In genomic region chr7:123460616-123461015, GRCh38 we compare ENCODE assay signal across 14 cellular contexts.
A peak's percentile ranks its signal among the peaks of the same experiment; 100 is the strongest.
DNase-seq lines count a peak whose midpoint lies in the region; ATAC-seq lines count a peak whose summit lies in the region.
"Had no signal": no experiment of that assay in that cellular context is flagged by ENCODE, and none has a peak within 500 bp of the region (broad histone marks: within the 10 kb centered on the region; RNA-seq: fewer than 3 reads in every experiment).

No MANE protein-coding gene starts in this region.

- peak; percentile 29 for ATAC-seq in left lobe of liver
- ATAC-seq: effector memory CD8-positive, alpha-beta T cell had no signal

- DNase-seq in AG08395 (ENCODE audit: low spot score) = peak; percentile 5
- DNase-seq in LHCN-M2 (ENCODE audit: low read depth) = peak; percentile 92
- peak; percentile 20 for DNase-seq in dedifferentiated amniotic fluid mesenchymal stem cell (ENCODE audit: extremely low spot score)
- DNase-seq in left lobe of liver (ENCODE audit: low spot score) = no peak
- DNase-seq in C1 segment of cervical spinal cord (lab: John Stamatoyannopoulos, UW) = no peak
- no peak for DNase-seq in mucosa of gallbladder (ENCODE audit: low spot score)
- no peak for DNase-seq in activated gamma-delta T cell treated with Interleukin-2 at 50 U/mL for 16 hours
- no peak for DNase-seq in retina
- DNase-seq: activated CD4-positive, alpha-beta T cell treated with anti-CD3 and anti-CD28 coated beads, Interleukin-2, amount 50 U/mL, for 1 hour; aorta; effector memory CD8-positive, alpha-beta T cell; NCI-H82; SHP77 treated with DMSO at 0.1 percent for 48 hours; T1000 had no signal

Comparison
In these comparisons a context has a peak if more than half of its experiments do, and no peak if none do; other contexts are left out.
1. DNase-seq: peak in AG08395 (single experiment), LHCN-M2 (single experiment) and dedifferentiated amniotic fluid mesenchymal stem cell (single experiment); none in left lobe of liver (single experiment), C1 segment of cervical spinal cord (0 of 14), mucosa of gallbladder (single experiment), activated gamma-delta T cell treated with Interleukin-2 at 50 U/mL for 16 hours (single experiment) and retina (single experiment).